In genomic region chr19:2221918-2222317, GRCh38 we compare ENCODE assay signal across 2 cellular contexts.
TF ChIP-seq lines count a peak whose summit lies in the region.

No MANE protein-coding gene starts in this region.

TF ChIP-seq in HCT116, 20 proteins besides CTCF, POLR2A, EP300 and RAD21:
- TF ChIP-seq REST (IDR thresholded peaks at IDR 0.05; ENCODE audit: low read depth) (no peak), EGR1 (IDR thresholded peaks at IDR 0.05; ENCODE audit: low read depth) (no peak), CEBPB (IDR thresholded peaks at IDR 0.05; ENCODE audit: low read depth) (no peak), SRF (IDR thresholded peaks at IDR 0.05; ENCODE audit: low read depth) (no peak), EZH2phosphoT487 (IDR thresholded peaks at IDR 0.05; ENCODE audit: borderline replicate concordance) (no peak), FOSL1 (IDR thresholded peaks at IDR 0.05; ENCODE audit: low read depth) (no peak), ZNF274 (IDR thresholded peaks at IDR 0.05; ENCODE audit: low read depth, low read length) (no peak), MAX (IDR thresholded peaks at IDR 0.05) (no peak), POLR2AphosphoS5 (IDR thresholded peaks at IDR 0.05; ENCODE audit: low read depth, low read length) (no peak), TCF7L2 (IDR thresholded peaks at IDR 0.05; ENCODE audit: borderline replicate concordance, extremely low read depth, insufficient read depth, insufficient read length) (no peak)

TF ChIP-seq in K562, 482 proteins besides CTCF, POLR2A, EP300 and RAD21:
- TF ChIP-seq, protein P1, sequence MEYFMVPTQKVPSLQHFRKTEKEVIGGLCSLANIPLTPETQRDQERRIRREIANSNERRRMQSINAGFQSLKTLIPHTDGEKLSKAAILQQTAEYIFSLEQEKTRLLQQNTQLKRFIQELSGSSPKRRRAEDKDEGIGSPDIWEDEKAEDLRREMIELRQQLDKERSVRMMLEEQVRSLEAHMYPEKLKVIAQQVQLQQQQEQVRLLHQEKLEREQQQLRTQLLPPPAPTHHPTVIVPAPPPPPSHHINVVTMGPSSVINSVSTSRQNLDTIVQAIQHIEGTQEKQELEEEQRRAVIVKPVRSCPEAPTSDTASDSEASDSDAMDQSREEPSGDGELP (CRISPR knock-in tag; IDR thresholded peaks at IDR 0.05; ENCODE audit: borderline replicate concordance) = no peak
- TF ChIP-seq RBM22 (IDR thresholded peaks at IDR 0.05; ENCODE audit: low read depth, low read length, poor library complexity, severe bottlenecking) = peak; percentile 56
